ENCODE assay signal across 1 cellular context in genomic region chr13:94303644-94304174, GRCh38.
A peak's percentile ranks its signal among the peaks of the same experiment; 100 is the strongest.
TF ChIP-seq lines count a peak whose summit lies in the region.

No MANE protein-coding gene starts in this region.

TF ChIP-seq in HepG2, 621 proteins besides CTCF, POLR2A, EP300 and RAD21 (continued from another document and continues in another):
- TF ChIP-seq DMTF1 (CRISPR knock-in tag; IDR thresholded peaks at IDR 0.05): no peak
- TF ChIP-seq AHDC1 (CRISPR knock-in tag; IDR thresholded peaks at IDR 0.05; ENCODE audit: borderline replicate concordance): peak; percentile 58; the same call in 1 of the 2 replicates
- no peak for TF ChIP-seq ZNF607 (CRISPR knock-in tag; IDR thresholded peaks at IDR 0.05; ENCODE audit: borderline replicate concordance)
- TF ChIP-seq CAMTA2 (CRISPR knock-in tag; IDR thresholded peaks at IDR 0.05; ENCODE audit: borderline replicate concordance): no peak
- no peak for TF ChIP-seq POLR2AphosphoS5 (IDR thresholded peaks at IDR 0.05; ENCODE audit: low read depth, low read length)
- no peak for TF ChIP-seq HMGXB4 (CRISPR knock-in tag; IDR thresholded peaks at IDR 0.05; ENCODE audit: borderline replicate concordance in 1 of 2, low read depth in 1 of 2)
- no peak for TF ChIP-seq ZBTB2 (CRISPR knock-in tag; IDR thresholded peaks at IDR 0.05; ENCODE audit: low read depth)
- TF ChIP-seq ZMYM4 (CRISPR knock-in tag; IDR thresholded peaks at IDR 0.05): peak; percentile 54
- TF ChIP-seq PBX2 (CRISPR knock-in tag; IDR thresholded peaks at IDR 0.05): no peak
- no peak for TF ChIP-seq ZNF382 (CRISPR knock-in tag; IDR thresholded peaks at IDR 0.05; ENCODE audit: borderline replicate concordance)
- TF ChIP-seq NFIB (CRISPR knock-in tag; IDR thresholded peaks at IDR 0.05; ENCODE audit: borderline replicate concordance): no peak
- TF ChIP-seq GATAD1 (CRISPR knock-in tag; IDR thresholded peaks at IDR 0.05): no peak; the same call in 1 of the 2 replicates
- no peak for TF ChIP-seq NFKBIZ (CRISPR knock-in tag; IDR thresholded peaks at IDR 0.05)
- no peak for TF ChIP-seq FLYWCH1 (CRISPR knock-in tag; IDR thresholded peaks at IDR 0.05)
- TF ChIP-seq KLF12 (CRISPR knock-in tag; IDR thresholded peaks at IDR 0.05; ENCODE audit: borderline replicate concordance): no peak
- no peak for TF ChIP-seq ZNF274 (CRISPR knock-in tag; IDR thresholded peaks at IDR 0.05)
- no peak for TF ChIP-seq ZNF430 (CRISPR knock-in tag; IDR thresholded peaks at IDR 0.05)
- no peak for TF ChIP-seq MTERF4 (CRISPR knock-in tag; IDR thresholded peaks at IDR 0.05)
- no peak for TF ChIP-seq LRRFIP1 (CRISPR knock-in tag; conservative IDR thresholded peaks at IDR 0.05)
- TF ChIP-seq HES4 (CRISPR knock-in tag; IDR thresholded peaks at IDR 0.05; ENCODE audit: borderline replicate concordance): no peak
- TF ChIP-seq PHF20 (CRISPR knock-in tag; IDR thresholded peaks at IDR 0.05): no peak
- TF ChIP-seq ZNF740 (CRISPR knock-in tag; IDR thresholded peaks at IDR 0.05): no peak
- no peak for TF ChIP-seq NFYB (CRISPR knock-in tag; IDR thresholded peaks at IDR 0.05)
- no peak for TF ChIP-seq FUBP1 (CRISPR knock-in tag; IDR thresholded peaks at IDR 0.05; ENCODE audit: borderline replicate concordance)
- no peak for TF ChIP-seq PCBP1 (IDR thresholded peaks at IDR 0.05; ENCODE audit: borderline replicate concordance, low read depth, low read length)
- 0 out of 2 replicates have a peak, but pooled peaks have one; percentile 67 for TF ChIP-seq RELA (CRISPR knock-in tag; IDR thresholded peaks at IDR 0.05)
- peak; percentile 84; the same call in 1 of the 2 replicates for TF ChIP-seq CEBPB (IDR thresholded peaks at IDR 0.05; ENCODE audit: borderline replicate concordance, low read depth, low read length)
- TF ChIP-seq ZNF276 (CRISPR knock-in tag; IDR thresholded peaks at IDR 0.05; ENCODE audit: low read depth): no peak
- TF ChIP-seq ZNF598 (CRISPR knock-in tag; IDR thresholded peaks at IDR 0.05; ENCODE audit: borderline replicate concordance): no peak
- no peak for TF ChIP-seq ATF3 (CRISPR knock-in tag; IDR thresholded peaks at IDR 0.05)
- TF ChIP-seq MXD4 (CRISPR knock-in tag; IDR thresholded peaks at IDR 0.05): no peak
- no peak for TF ChIP-seq SOX13 (IDR thresholded peaks at IDR 0.05)
- no peak; a peak in 1 of 4 replicates for TF ChIP-seq SOX13 (CRISPR knock-in tag; conservative IDR thresholded peaks at IDR 0.05 in 1 of 2, IDR thresholded peaks at IDR 0.05 in 1 of 2)
- TF ChIP-seq PHF21A (CRISPR knock-in tag; IDR thresholded peaks at IDR 0.05): no peak
- TF ChIP-seq ZEB1 (IDR thresholded peaks at IDR 0.05; ENCODE audit: insufficient replicate concordance, low read depth): no peak
